In the genomic region with DNA sequence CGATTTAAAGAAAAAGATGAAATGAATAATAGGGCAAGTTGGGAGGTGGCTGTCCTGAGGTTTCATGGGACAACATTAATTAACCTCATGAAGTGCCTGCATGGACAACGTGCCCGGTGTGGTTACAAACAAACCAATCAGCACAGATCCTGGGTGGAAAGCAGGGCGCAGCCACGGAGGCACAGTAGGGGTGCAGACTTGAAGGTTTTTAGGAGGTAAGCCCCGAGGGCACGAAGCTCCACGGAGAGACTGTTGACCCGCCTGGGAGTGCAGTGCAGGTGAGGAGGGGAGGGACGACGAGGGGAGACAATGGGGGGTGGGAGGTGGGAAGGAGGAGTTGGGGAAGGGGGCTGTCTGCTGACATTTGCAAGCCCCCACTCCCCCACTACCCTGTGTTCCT, we compare ENCODE assay signal across 8 cellular contexts.
DNase-seq lines count a peak whose midpoint lies in the region; ATAC-seq and TF ChIP-seq lines count a peak whose summit lies in the region.

No MANE protein-coding gene starts in this region.

- peaks cover 27% of the 10 kb centered on the region for H3K27me3 ChIP-seq in ACC112 (ENCODE audit: insufficient read depth, low read length)
- peaks cover 98% of the 10 kb centered on the region for H3K27me3 ChIP-seq in HUES48 (ENCODE audit: control insufficient read depth, insufficient read depth, low read length)
- peaks cover 50% of the 10 kb centered on the region for H3K27me3 ChIP-seq in muscle layer of duodenum (ENCODE audit: low read depth, low read length)

- no peaks in the 10 kb centered on the region for H3K9me3 ChIP-seq in HUES48 (ENCODE audit: control insufficient read depth, insufficient read depth, low read length)
- no peaks in the 10 kb centered on the region for H3K9me3 ChIP-seq in muscle layer of duodenum (ENCODE audit: control insufficient read depth in 1 of 2, low read length in 2 of 2)

- H3K36me3 ChIP-seq in ACC112 (ENCODE audit: insufficient read depth, low read length): no peaks in the 10 kb centered on the region
- no peaks in the 10 kb centered on the region for H3K36me3 ChIP-seq in HUES48 (ENCODE audit: control insufficient read depth, insufficient read depth, low read length)
- no peaks in the 10 kb centered on the region for H3K36me3 ChIP-seq in muscle layer of duodenum (ENCODE audit: control insufficient read depth in 1 of 2, insufficient read depth in 2 of 2, low read length in 2 of 2)

- H3K4me1 ChIP-seq in ACC112 (ENCODE audit: control insufficient read depth, insufficient read depth, low read length, unreplicated experiment) (peaks cover 13% of the 10 kb centered on the region), HUES48 (ENCODE audit: control insufficient read depth, insufficient read depth, low read length) (peaks cover 46% of the 10 kb centered on the region), muscle layer of duodenum (ENCODE audit: control insufficient read depth in 1 of 2, insufficient read depth in 2 of 2, low read length in 2 of 2) (peaks cover 0 to 28% of the 10 kb centered on the region in 2 donors)

- H3K4me3 ChIP-seq in ACC112 (ENCODE audit: low read depth, low read length) (peak overlapping the region; percentile 63; the same call in 1 of the 2 replicates), HUES48 (ENCODE audit: low read depth, low read length) (peak overlapping the region; percentile 41), cardiac fibroblast (replicated peaks in 1 of 2; ENCODE audit: low read depth in 2 of 2, low read length in 2 of 2) (peak overlapping the region; percentile 25), muscle layer of duodenum (ENCODE audit: low read depth in 1 of 2, low read length in 2 of 2) (peak overlapping the region; percentile 37 to 57)

- H3K27ac ChIP-seq in ACC112 (ENCODE audit: low read depth, low read length) (no peak overlapping the region), HUES48 (ENCODE audit: low read depth, low read length) (no peak overlapping the region), muscle layer of duodenum (ENCODE audit: low read length) (peak overlapping the region; percentile 75)

- no peak for TF ChIP-seq CTCF in cardiac fibroblast (IDR thresholded peaks at IDR 0.05; ENCODE audit: low read depth, low read length)

- ATAC-seq in GM21528 (IDR thresholded peaks at IDR 0.05; ENCODE audit: low FRiP score, unreplicated experiment): no peak

- DNase-seq in cardiac fibroblast (ENCODE audit: low read depth in 2 of 2) (no peak), T1000 (lab: John Stamatoyannopoulos, UW) (no peak), NCI-H1105 (lab: John Stamatoyannopoulos, UW) (no peak), NCI-H1694 (lab: John Stamatoyannopoulos, UW) (no peak)

- H2AFZ ChIP-seq in ACC112 (ENCODE audit: low read length, unreplicated experiment): no peak overlapping the region

- H3K79me2 ChIP-seq in ACC112 (ENCODE audit: control insufficient read depth, insufficient read depth, low read length, unreplicated experiment): no peaks in the 10 kb centered on the region

- no peak overlapping the region for H3K9ac ChIP-seq in HUES48 (ENCODE audit: low read depth, low read length)
